20 cellular contexts compared by ENCODE assay signal in the genomic region with DNA sequence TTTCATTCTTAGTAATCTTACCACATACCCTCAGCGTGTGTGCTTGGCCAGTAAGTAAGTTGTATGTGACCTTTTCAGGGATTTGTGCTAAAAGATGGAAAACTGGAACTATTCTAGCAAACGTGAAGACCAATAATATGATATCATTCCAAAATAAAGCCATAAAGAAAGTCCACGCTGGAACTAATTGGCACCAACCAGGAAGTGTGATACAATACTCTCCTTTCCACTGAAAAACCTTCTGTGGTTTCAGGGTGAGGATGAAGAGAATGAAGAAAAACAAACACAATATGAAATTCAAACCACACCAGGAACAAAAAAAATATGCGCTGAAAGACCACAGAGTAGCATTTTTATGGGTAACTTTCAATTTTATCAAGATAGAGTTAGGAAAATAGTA.
DNase-seq lines count a peak whose midpoint lies in the region; ATAC-seq, FAIRE-seq and TF ChIP-seq lines count a peak whose summit lies in the region.
"Had no signal": no experiment of that assay in that cellular context is flagged by ENCODE, and none has a peak within 500 bp of the region (broad histone marks: within the 10 kb centered on the region; RNA-seq: fewer than 3 reads in every experiment).

No MANE protein-coding gene starts in this region.

- H3K56ac ChIP-seq in IMR-90 (ENCODE audit: extremely low read depth, insufficient read depth, low read length), result no peak overlapping the region; the same call in 1 of the 2 replicates

- POLR2A ChIA-PET in A549 (lab: Yijun Ruan, JAX), result interaction anchor here (0.7 kb wide), 1 partner anchor 10 kb away, joined by 4 read pairs; no protein-coding TSS in a partner anchor
- POLR2A ChIA-PET in IMR-90 (lab: Charles Lee; ENCODE audit: unreplicated experiment), result no interaction called here

- no peaks in the 10 kb centered on the region for H3K9me3 ChIP-seq in A549
- H3K9me3 ChIP-seq in IMR-90 (ENCODE audit: control insufficient read depth, insufficient read depth, low read length), result no peaks in the 10 kb centered on the region
- H3K9me3 ChIP-seq: gastroesophageal sphincter, SJSA1, vagina had no signal

- H3K27ac ChIP-seq in A549 (peak overlapping the region in 1 of 2 experiments; percentile 18; a peak in 1 of 6 replicates), IMR-90 (ENCODE audit: insufficient read depth, low read length) (no peak overlapping the region)
- H3K27ac ChIP-seq: cardiac muscle cell, gastroesophageal sphincter, SJSA1, vagina had no signal

- no peak overlapping the region for H2AFZ ChIP-seq in IMR-90 (replicated peaks; ENCODE audit: low read length, poor library complexity)

- TF ChIP-seq EP300 in A549 (IDR thresholded peaks at IDR 0.05), result no peak

- 0 out of 2 replicates have a peak overlapping the region, but pooled peaks have one; percentile 19 for H2BK20ac ChIP-seq in IMR-90 (ENCODE audit: low read depth, low read length)

- in situ Hi-C loops in IMR-90 (cut with MboI; ENCODE audit: low sequenced_read_pairs), result no loop called here

- DNase-seq in A549 (ENCODE audit: low read depth in 1 of 2, low spot score in 1 of 2) (no peak), IMR-90 (no peak), astrocyte of the hippocampus (ENCODE audit: low read depth, low spot score) (peak; percentile 40), fibroblast of the conjunctiva (ENCODE audit: low read depth) (peak; percentile 80), C1 segment of cervical spinal cord (lab: John Stamatoyannopoulos, UW) (no peak), NCI-H1930 (lab: John Stamatoyannopoulos, UW) (no peak)
- DNase-seq: activated CD4-positive, alpha-beta T cell treated with anti-CD3 and anti-CD28 coated beads, Interleukin-2, amount 10 ng/mL, durations not matched to agents 7 days and 5 days; activated naive CD4-positive, alpha-beta T cell treated with anti-CD3 and anti-CD28 coated beads, Interleukin-2, amount 10 ng/mL, durations not matched to agents 7 days and 5 days; CD4-positive, alpha-beta memory T cell; MM.1S; naive thymus-derived CD8-positive, alpha-beta T cell; NCI-H1694; NCI-H510A treated with DMSO at 0.1 percent for 48 hours; T1000 had no signal

- H2AK9ac ChIP-seq in IMR-90 (replicated peaks; ENCODE audit: low read depth, low read length, poor library complexity), result no peak overlapping the region

- H3K18ac ChIP-seq in IMR-90 (ENCODE audit: low read depth, low read length), result peak overlapping the region; percentile 16; the same call in 1 of the 2 replicates

- H3K4me3 ChIP-seq in A549 (no peak overlapping the region), IMR-90 (ENCODE audit: insufficient read depth, low read depth, low read length) (no peak overlapping the region)
- H3K4me3 ChIP-seq: cardiac muscle cell, gastroesophageal sphincter, SJSA1, vagina had no signal

- 71% methylated on average over 4 of the region's 4 CpGs for WGBS in A549 (ENCODE audit: missing lambda C conversion rate)
- WGBS in IMR-90 (ENCODE audit: extremely low coverage in 2 of 2, insufficient read length in 1 of 2), 2 experiments, result no CpG with 5 or more reads among the region's 4 CpGs

- TF ChIP-seq POLR2A in A549 (IDR thresholded peaks at IDR 0.05; ENCODE audit: low read length), result no peak
- TF ChIP-seq POLR2A in IMR-90 (IDR thresholded peaks at IDR 0.05; ENCODE audit: low read depth, low read length), result no peak

- H2BK120ac ChIP-seq in IMR-90 (ENCODE audit: low read depth, low read length), result no peak overlapping the region

- H3K4ac ChIP-seq in IMR-90 (ENCODE audit: low read depth, low read length), result no peak overlapping the region

- H2BK5ac ChIP-seq in IMR-90 (ENCODE audit: low read depth, low read length, poor library complexity, severe bottlenecking), result no peak overlapping the region

- H3K4me2 ChIP-seq in A549, result peak overlapping the region; percentile 42
- 0 out of 2 replicates have a peak overlapping the region, but pooled peaks have one; percentile 38 for H3K4me2 ChIP-seq in IMR-90 (ENCODE audit: low read depth, low read length)

- TF ChIP-seq RAD21 in A549 (conservative IDR thresholded peaks at IDR 0.05 in 1 of 2, IDR thresholded peaks at IDR 0.05 in 1 of 2), result no peak
- TF ChIP-seq RAD21 in IMR-90 (IDR thresholded peaks at IDR 0.05; ENCODE audit: low read length), result no peak

- peak overlapping the region; percentile 37; the same call in 1 of the 2 replicates for H4K5ac ChIP-seq in IMR-90 (ENCODE audit: low read depth, low read length)

- no peak overlapping the region for H3K23ac ChIP-seq in IMR-90 (ENCODE audit: low read depth, low read length)

- H3K79me1 ChIP-seq in IMR-90 (ENCODE audit: low read depth in 1 of 2, low read length in 2 of 2), result no peaks in the 10 kb centered on the region

- no peak overlapping the region for H2AK5ac ChIP-seq in IMR-90 (ENCODE audit: low read depth, low read length)

- FAIRE-seq in A549 (lab: Jason Lieb, UNC), result no peak

- TF ChIP-seq CTCF in A549 (IDR thresholded peaks at IDR 0.05) (no peak), IMR-90 (conservative IDR thresholded peaks at IDR 0.05; ENCODE audit: low read depth, low read length) (no peak)

- H4K20me1 ChIP-seq in IMR-90 (ENCODE audit: insufficient read depth, low read length), result no peaks in the 10 kb centered on the region

- CTCF ChIA-PET in A549 (lab: Yijun Ruan, JAX), result no interaction called here
- CTCF ChIA-PET in IMR-90 (lab: Yijun Ruan, JAX), result no interaction called here

- H3K4me1 ChIP-seq in A549 (peaks cover 69% of the 10 kb centered on the region), IMR-90 (ENCODE audit: control insufficient read depth, insufficient read depth, low read length) (0 out of 2 replicates have a peak, but pooled peaks cover 2% of the 10 kb centered on the region)
- H3K4me1 ChIP-seq: gastroesophageal sphincter had no signal

- H4K8ac ChIP-seq in IMR-90 (ENCODE audit: low read depth in 2 of 2, low read length in 2 of 2), result no peak overlapping the region

- H3K36me3 ChIP-seq in IMR-90 (ENCODE audit: control insufficient read depth, insufficient read depth, low read length), result no peaks in the 10 kb centered on the region
- H3K36me3 ChIP-seq: cardiac muscle cell, gastroesophageal sphincter, SJSA1, vagina had no signal

- H3K9me1 ChIP-seq in IMR-90 (ENCODE audit: insufficient read depth, low read length), result no peaks in the 10 kb centered on the region; the same call in 1 of the 2 replicates

- no peak overlapping the region for H3K9ac ChIP-seq in IMR-90 (ENCODE audit: low read depth, low read length)

- no peak overlapping the region for H4K91ac ChIP-seq in IMR-90 (ENCODE audit: insufficient read depth, low read depth, low read length)

- dilution Hi-C loops in IMR-90 (cut with HindIII; ENCODE audit: low sequenced_read_pairs, unreplicated experiment), result no loop called here

- BruUV-seq in IMR-90 (replicated peaks; lab: Mats Ljungman, UMichigan), result no TSS peak

- no peak overlapping the region for H3K14ac ChIP-seq in IMR-90 (replicated peaks; ENCODE audit: low read depth, low read length)

- intact Hi-C loops in IMR-90 (cut with micrococcal nuclease), result no loop called here

- H2BK15ac ChIP-seq in IMR-90 (ENCODE audit: low read depth, low read length), result no peak overlapping the region

- ATAC-seq in A549 (no peak), IMR-90 (ENCODE audit: low read depth) (no peak), HG02981 (IDR thresholded peaks at IDR 0.05; ENCODE audit: unreplicated experiment) (no peak), HG02798 (IDR thresholded peaks at IDR 0.05; ENCODE audit: poor library complexity, unreplicated experiment) (no peak)
- ATAC-seq: gastroesophageal sphincter; naive thymus-derived CD8-positive, alpha-beta T cell had no signal

- no peaks in the 10 kb centered on the region for H3K27me3 ChIP-seq in IMR-90 (ENCODE audit: control insufficient read depth, insufficient read depth, low read length)
- H3K27me3 ChIP-seq: cardiac muscle cell, gastroesophageal sphincter, SJSA1, vagina had no signal

TF ChIP-seq in A549, 52 proteins besides CTCF, POLR2A, EP300 and RAD21 (continues in another document):
- TF ChIP-seq, protein P1, sequence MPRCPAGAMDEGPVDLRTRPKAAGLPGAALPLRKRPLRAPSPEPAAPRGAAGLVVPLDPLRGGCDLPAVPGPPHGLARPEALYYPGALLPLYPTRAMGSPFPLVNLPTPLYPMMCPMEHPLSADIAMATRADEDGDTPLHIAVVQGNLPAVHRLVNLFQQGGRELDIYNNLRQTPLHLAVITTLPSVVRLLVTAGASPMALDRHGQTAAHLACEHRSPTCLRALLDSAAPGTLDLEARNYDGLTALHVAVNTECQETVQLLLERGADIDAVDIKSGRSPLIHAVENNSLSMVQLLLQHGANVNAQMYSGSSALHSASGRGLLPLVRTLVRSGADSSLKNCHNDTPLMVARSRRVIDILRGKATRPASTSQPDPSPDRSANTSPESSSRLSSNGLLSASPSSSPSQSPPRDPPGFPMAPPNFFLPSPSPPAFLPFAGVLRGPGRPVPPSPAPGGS (IDR thresholded peaks at IDR 0.05), result no peak
- TF ChIP-seq FOSL2 (IDR thresholded peaks at IDR 0.05) (no peak), FOSL2 (CRISPR knock-in tag; IDR thresholded peaks at IDR 0.05) (no peak), RFX5 (IDR thresholded peaks at IDR 0.05) (no peak), HEYL (CRISPR knock-in tag; IDR thresholded peaks at IDR 0.05) (no peak), CEBPB (IDR thresholded peaks at IDR 0.05) (no peak)
- TF ChIP-seq, protein P2, sequence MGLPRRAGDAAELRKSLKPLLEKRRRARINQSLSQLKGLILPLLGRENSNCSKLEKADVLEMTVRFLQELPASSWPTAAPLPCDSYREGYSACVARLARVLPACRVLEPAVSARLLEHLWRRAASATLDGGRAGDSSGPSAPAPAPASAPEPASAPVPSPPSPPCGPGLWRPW (IDR thresholded peaks at IDR 0.05), result no peak

TF ChIP-seq in IMR-90, 13 proteins besides CTCF, POLR2A, EP300 and RAD21:
- no peak for TF ChIP-seq CHD1 (IDR thresholded peaks at IDR 0.05; ENCODE audit: low read depth, low read length)

Comparison
In these comparisons a context has a peak if more than half of its experiments do, and no peak if none do; other contexts are left out.
1. DNase-seq: peak in astrocyte of the hippocampus (single experiment) and fibroblast of the conjunctiva (single experiment); none in A549 (0 of 2), IMR-90 (single experiment), C1 segment of cervical spinal cord (0 of 14) and NCI-H1930 (0 of 2).